ENCODE assay signal across 1 cellular context in genomic region chr1:2277741-2278488, GRCh38.
TF ChIP-seq lines count a peak whose summit lies in the region.

No MANE protein-coding gene starts in this region.

TF ChIP-seq in GM23338, 12 proteins besides CTCF, POLR2A, EP300 and RAD21 (continued from another document):
- no peak for TF ChIP-seq ZNF462 (CRISPR knock-in tag; IDR thresholded peaks at IDR 0.05)
